Comparison of ENCODE assay signal across 8 cellular contexts in the genomic region with DNA sequence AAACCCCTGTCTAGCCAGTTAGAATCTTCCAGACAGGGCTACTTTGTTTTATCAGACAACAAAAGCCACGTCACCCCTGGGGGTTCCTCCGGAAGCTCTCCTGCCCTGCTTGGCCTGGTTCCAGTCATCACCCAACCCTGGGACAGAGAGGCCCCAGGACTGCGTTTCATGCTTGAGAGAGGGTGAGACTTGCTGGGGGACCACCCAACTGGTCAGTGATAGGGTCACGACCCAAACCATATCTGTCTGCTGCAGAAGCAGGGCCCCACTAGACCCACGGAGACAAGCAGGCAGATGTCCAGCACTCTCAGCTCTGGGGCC. TPM values are rescaled to one million over a fixed set of nuclear protein-coding genes. Genes with fewer than 3 reads are reported as not detected.
DNase-seq lines count a peak whose midpoint lies in the region; ATAC-seq and TF ChIP-seq lines count a peak whose summit lies in the region.

No MANE protein-coding gene starts in this region.

- H3K9ac ChIP-seq in Karpas-422 (ENCODE audit: low read length), result peak overlapping the region; percentile 84

- H4K20me1 ChIP-seq in Karpas-422 (ENCODE audit: insufficient read depth, low read depth, low read length) (peaks cover 6% of the 10 kb centered on the region; the same call in 1 of the 2 replicates), hepatocyte (ENCODE audit: insufficient read depth, poor library complexity, severe bottlenecking) (peaks cover 8% of the 10 kb centered on the region)

- no peaks in the 10 kb centered on the region for H3K36me3 ChIP-seq in Karpas-422 (ENCODE audit: insufficient read depth, low read length)
- H3K36me3 ChIP-seq in hepatocyte (replicated peaks; ENCODE audit: insufficient read depth, low read depth), result no peaks in the 10 kb centered on the region

- H3K9me3 ChIP-seq in Karpas-422 (ENCODE audit: low read length), result no peaks in the 10 kb centered on the region
- no peaks in the 10 kb centered on the region for H3K9me3 ChIP-seq in hepatocyte (ENCODE audit: low read depth)

- H3K4me1 ChIP-seq in Karpas-422 (ENCODE audit: low read length), result peaks cover 28% of the 10 kb centered on the region
- peaks cover 49% of the 10 kb centered on the region for H3K4me1 ChIP-seq in hepatocyte (ENCODE audit: insufficient read depth)

- no peaks in the 10 kb centered on the region for H3K27me3 Mint-ChIP-seq in activated naive CD8-positive, alpha-beta T cell

- ATAC-seq in HG02970 (IDR thresholded peaks at IDR 0.05; ENCODE audit: low FRiP score, unreplicated experiment) (no peak), HG03025 (IDR thresholded peaks at IDR 0.05; ENCODE audit: low FRiP score, unreplicated experiment) (no peak)

- H3K79me2 ChIP-seq in Karpas-422 (ENCODE audit: low read length), result peaks cover 43% of the 10 kb centered on the region
- peaks cover 58% of the 10 kb centered on the region for H3K79me2 ChIP-seq in hepatocyte

- 10% methylated on average over 5 of the region's 5 CpGs for WGBS in hepatocyte (ENCODE audit: low lambda C conversion rate, missing lambda C conversion rate)

- no peaks in the 10 kb centered on the region for H3K27me3 ChIP-seq in Karpas-422 (ENCODE audit: low read length)
- no peaks in the 10 kb centered on the region for H3K27me3 ChIP-seq in hepatocyte

- DNase-seq in EH (ENCODE audit: low read depth), result peak; percentile 70
- peak; percentile 75 for DNase-seq in Karpas-422
- peak; percentile 58 for DNase-seq in hepatocyte (ENCODE audit: low spot score)
- DNase-seq in stimulated activated CD8-positive, alpha-beta memory T cell treated with anti-CD3 and anti-CD28 coated beads, Interleukin-4, amount 100 ng/mL, for 48 hours, result peak; percentile 56
- DNase-seq in NCI-H82 (lab: John Stamatoyannopoulos, UW), result no peak

- peak overlapping the region; percentile 50 for H3K27ac Mint-ChIP-seq in activated naive CD8-positive, alpha-beta T cell

- H3K27ac ChIP-seq in Karpas-422 (ENCODE audit: low read length), result peak overlapping the region; percentile 50
- peak overlapping the region; percentile 72 for H3K27ac ChIP-seq in hepatocyte

- H2AFZ ChIP-seq in Karpas-422 (ENCODE audit: low read length) (no peak overlapping the region), hepatocyte (peak overlapping the region; percentile 9)

- H3K4me3 ChIP-seq in Karpas-422 (ENCODE audit: low read length) (peak overlapping the region; percentile 74), hepatocyte (peak overlapping the region; percentile 80)

- H3K4me2 ChIP-seq in Karpas-422 (ENCODE audit: low read depth, low read length, poor library complexity, severe bottlenecking) (peak overlapping the region; percentile 70), hepatocyte (peak overlapping the region; percentile 94)

- no peak for TF ChIP-seq CTCF in hepatocyte (IDR thresholded peaks at IDR 0.05; ENCODE audit: poor library complexity)

- H3K4me1 Mint-ChIP-seq in activated naive CD8-positive, alpha-beta T cell (ENCODE audit: low read depth), result peaks cover 19% of the 10 kb centered on the region

- H3K9me2 ChIP-seq in Karpas-422 (replicated peaks; ENCODE audit: insufficient read depth, low read length) (no peaks in the 10 kb centered on the region), hepatocyte (replicated peaks; ENCODE audit: insufficient read depth) (no peaks in the 10 kb centered on the region)

- no peaks in the 10 kb centered on the region for H3K9me3 Mint-ChIP-seq in activated naive CD8-positive, alpha-beta T cell (ENCODE audit: low read depth)

- H3K4me3 Mint-ChIP-seq in activated naive CD8-positive, alpha-beta T cell, result peak overlapping the region; percentile 82

- no peaks in the 10 kb centered on the region for H3K36me3 Mint-ChIP-seq in activated naive CD8-positive, alpha-beta T cell

RNA-seq across cellular contexts. Expression of a gene that starts 1.2 kb away (rescaled TPM):
- total RNA-seq in Karpas-422 (2014; rRNA removed; shearing (Covaris generic); ENCODE audit: low replicate concordance), result 46.5 and 47.8 TPM in 2 replicates
- total RNA-seq in hepatocyte, result 167 and 172 TPM in 2 replicates
- polyA plus RNA-seq in hepatocyte, result 166 and 177 TPM in 2 replicates

RNA-seq across cellular contexts. Expression of a gene that starts 3.9 kb away (rescaled TPM):
- total RNA-seq in Karpas-422 (2014; rRNA removed; shearing (Covaris generic); ENCODE audit: low replicate concordance), result 23.4 and 29.7 TPM in 2 replicates
- total RNA-seq in hepatocyte, result 0.12 and 0.83 TPM in 2 replicates
- 51.7 and 59.4 TPM in 2 replicates for polyA plus RNA-seq in hepatocyte

RNA-seq across cellular contexts. Expression of a gene that starts 37.3 kb away (rescaled TPM):
- total RNA-seq in Karpas-422 (2014; rRNA removed; shearing (Covaris generic); ENCODE audit: low replicate concordance), result not detected in 2 replicates
- total RNA-seq in hepatocyte, result 4.0 and 4.6 TPM in 2 replicates
- polyA plus RNA-seq in hepatocyte, result 3.0 and 4.0 TPM in 2 replicates

Comparison
In these comparisons a context has a peak if more than half of its experiments do, and no peak if none do; other contexts are left out.
1. RNA of a gene that starts 3.9 kb away (total RNA-seq): 23.4 to 29.7 TPM in Karpas-422; 0.12 to 0.83 TPM in hepatocyte; every median in the first group is over 10 times any median in the second.